1 cellular context compared by ENCODE assay signal in genomic region chr11:82003671-82004148, GRCh38.
TF ChIP-seq lines count a peak whose summit lies in the region.

No MANE protein-coding gene starts in this region.

TF ChIP-seq in WTC11, 78 proteins besides CTCF, POLR2A, EP300 and RAD21 (continued from another document):
- TF ChIP-seq ARID4B (CRISPR knock-in tag; IDR thresholded peaks at IDR 0.05; ENCODE audit: borderline replicate concordance) (no peak), FOXP4 (CRISPR knock-in tag; IDR thresholded peaks at IDR 0.05) (no peak), FOXJ3 (CRISPR knock-in tag; IDR thresholded peaks at IDR 0.05; ENCODE audit: borderline replicate concordance) (no peak), ATF6 (CRISPR knock-in tag; IDR thresholded peaks at IDR 0.05) (no peak), ZNF425 (CRISPR knock-in tag; conservative IDR thresholded peaks at IDR 0.05) (no peak), CREM (CRISPR knock-in tag; IDR thresholded peaks at IDR 0.05) (no peak), SMAD3 (CRISPR knock-in tag; IDR thresholded peaks at IDR 0.05; ENCODE audit: borderline replicate concordance) (no peak), ZNF396 (CRISPR knock-in tag; IDR thresholded peaks at IDR 0.05; ENCODE audit: borderline replicate concordance) (no peak), JUN (CRISPR knock-in tag; IDR thresholded peaks at IDR 0.05) (no peak), MXD4 (CRISPR knock-in tag; IDR thresholded peaks at IDR 0.05; ENCODE audit: borderline replicate concordance) (no peak), KAT7 (CRISPR knock-in tag; IDR thresholded peaks at IDR 0.05; ENCODE audit: borderline replicate concordance) (no peak), ERG (CRISPR knock-in tag; IDR thresholded peaks at IDR 0.05) (no peak), MAX (CRISPR knock-in tag; IDR thresholded peaks at IDR 0.05) (no peak), TCF7 (CRISPR knock-in tag; IDR thresholded peaks at IDR 0.05; ENCODE audit: low read depth) (no peak), CDX4 (CRISPR knock-in tag; IDR thresholded peaks at IDR 0.05; ENCODE audit: borderline replicate concordance) (no peak)
